18 cellular contexts compared by ENCODE assay signal in genomic region chr11:115656684-115657083, GRCh38.
DNase-seq lines count a peak whose midpoint lies in the region; ATAC-seq and TF ChIP-seq lines count a peak whose summit lies in the region.
"Had no signal": no experiment of that assay in that cellular context is flagged by ENCODE, and none has a peak within 500 bp of the region (broad histone marks: within the 10 kb centered on the region; RNA-seq: fewer than 3 reads in every experiment).

No MANE protein-coding gene starts in this region.

- H3K9ac ChIP-seq in IMR-90 (ENCODE audit: low read depth, low read length) (no peak overlapping the region), endodermal cell (ENCODE audit: extremely low read depth, low read length, poor library complexity, severe bottlenecking) (no peak overlapping the region), mesenchymal stem cell (ENCODE audit: low read length) (no peak overlapping the region)
- H3K9ac ChIP-seq: BLaER1 treated with 17β-estradiol and CSF1 and Interleukin-3, amounts not matched to agents 10 nM and 100 nM had no signal

- H3K27me3 ChIP-seq in IMR-90 (ENCODE audit: control insufficient read depth, insufficient read depth, low read length) = 0 out of 2 replicates have a peak, but pooled peaks cover 2% of the 10 kb centered on the region
- peaks cover 59% of the 10 kb centered on the region for H3K27me3 ChIP-seq in endodermal cell (ENCODE audit: control insufficient read depth, insufficient read depth, low read length, poor library complexity, severe bottlenecking)
- H3K27me3 ChIP-seq in mesenchymal stem cell (ENCODE audit: control insufficient read depth in 1 of 2, insufficient read depth in 1 of 2, low read length in 2 of 2) = peaks cover 0 to 64% of the 10 kb centered on the region in 2 experiments
- no peaks in the 10 kb centered on the region for H3K27me3 ChIP-seq in testis
- H3K27me3 ChIP-seq: BLaER1 treated with 17β-estradiol and CSF1 and Interleukin-3, amounts not matched to agents 10 nM and 100 nM; SJSA1 had no signal

- no peak overlapping the region for H3K27ac ChIP-seq in IMR-90 (ENCODE audit: insufficient read depth, low read length)
- no peak overlapping the region for H3K27ac ChIP-seq in endodermal cell (ENCODE audit: low read depth, low read length)
- no peak overlapping the region for H3K27ac ChIP-seq in mesenchymal stem cell (ENCODE audit: low read length, poor library complexity, severe bottlenecking)
- no peak overlapping the region for H3K27ac ChIP-seq in testis
- H3K27ac ChIP-seq: BLaER1 treated with 17β-estradiol and CSF1 and Interleukin-3, amounts not matched to agents 10 nM and 100 nM; SJSA1 had no signal

- CTCF ChIA-PET in IMR-90 (lab: Yijun Ruan, JAX) = no interaction called here

- no peaks in the 10 kb centered on the region for H4K20me1 ChIP-seq in IMR-90 (ENCODE audit: insufficient read depth, low read length)
- H4K20me1 ChIP-seq: BLaER1 treated with 17β-estradiol and CSF1 and Interleukin-3, amounts not matched to agents 10 nM and 100 nM had no signal

- H2BK12ac ChIP-seq in mesenchymal stem cell (ENCODE audit: low read length in 2 of 2) = no peak overlapping the region

- no peak for TF ChIP-seq POLR2A in IMR-90 (IDR thresholded peaks at IDR 0.05; ENCODE audit: low read depth, low read length)
- no peak for TF ChIP-seq POLR2A in testis (IDR thresholded peaks at IDR 0.05)

- H4K5ac ChIP-seq in IMR-90 (ENCODE audit: low read depth, low read length) = no peak overlapping the region

- H3K27me3 Mint-ChIP-seq in endodermal cell (ENCODE audit: insufficient read depth) = peaks cover 66% of the 10 kb centered on the region

- H3K9me3 ChIP-seq in IMR-90 (ENCODE audit: control insufficient read depth, insufficient read depth, low read length) (no peaks in the 10 kb centered on the region), endodermal cell (ENCODE audit: control insufficient read depth, low read length) (no peaks in the 10 kb centered on the region), mesenchymal stem cell (ENCODE audit: control insufficient read depth, low read length) (no peaks in the 10 kb centered on the region), testis (no peaks in the 10 kb centered on the region)
- H3K9me3 ChIP-seq: SJSA1 had no signal

- H2AK9ac ChIP-seq in IMR-90 (replicated peaks; ENCODE audit: low read depth, low read length, poor library complexity) = no peak overlapping the region

- H3K36me3 Mint-ChIP-seq in endodermal cell (ENCODE audit: low read depth) = no peaks in the 10 kb centered on the region
- H3K36me3 Mint-ChIP-seq: IgD-negative memory B cell had no signal

- DNase-seq in ACHN (peak; percentile 7), IMR-90 (no peak), endodermal cell (no peak), mesenchymal stem cell (no peak), testis (no peak), germinal center (ENCODE audit: low spot score) (no peak)
- DNase-seq in activated CD4-positive, alpha-beta T cell treated with anti-CD3 and anti-CD28 coated beads, Interleukin-2, amount 50 U/mL, for 1 hour = no peak
- DNase-seq: 8988T, DMS 273 treated with DMSO at 0.1 percent for 48 hours, MV-4-11, NCI-H1436 treated with DMSO at 0.1 percent for 48 hours, NCI-H2107, NCI-H226, NCI-H526 had no signal

- H3K14ac ChIP-seq in IMR-90 (replicated peaks; ENCODE audit: low read depth, low read length) = no peak overlapping the region
- no peak overlapping the region for H3K14ac ChIP-seq in mesenchymal stem cell (ENCODE audit: low read length in 2 of 2)

- 60% methylated on average over 1 of the region's 6 CpGs; no CpG with 5 or more reads in 1 of the 2 experiments for WGBS in IMR-90 (ENCODE audit: extremely low coverage in 2 of 2, insufficient read length in 1 of 2), 2 experiments
- WGBS in endodermal cell (ENCODE audit: insufficient coverage in 1 of 2, insufficient read length in 1 of 2), 2 experiments = 71% methylated on average over 6 of the region's 6 CpGs; no CpG with 5 or more reads in 1 of the 2 experiments
- 51% methylated on average over 4 of the region's 6 CpGs for WGBS in mesenchymal stem cell
- 83 to 85% methylated on average over 5 to 6 of the region's 6 CpGs for WGBS in testis, 2 donors

- peaks cover 6% of the 10 kb centered on the region for H3K9me1 ChIP-seq in IMR-90 (ENCODE audit: insufficient read depth, low read length)

- TF ChIP-seq CTCF in IMR-90 (conservative IDR thresholded peaks at IDR 0.05; ENCODE audit: low read depth, low read length) (no peak), endodermal cell (conservative IDR thresholded peaks at IDR 0.05) (no peak), testis (IDR thresholded peaks at IDR 0.05) (no peak)

- no peak overlapping the region for H4K8ac ChIP-seq in IMR-90 (ENCODE audit: low read depth in 2 of 2, low read length in 2 of 2)
- no peak overlapping the region for H4K8ac ChIP-seq in mesenchymal stem cell (ENCODE audit: low read length)

- peaks cover 43% of the 10 kb centered on the region for H3K4me1 Mint-ChIP-seq in endodermal cell
- H3K4me1 Mint-ChIP-seq: IgD-negative memory B cell had no signal

- dilution Hi-C loops in IMR-90 (cut with HindIII; ENCODE audit: low sequenced_read_pairs, unreplicated experiment) = no loop called here

- no peak overlapping the region for H2BK15ac ChIP-seq in IMR-90 (ENCODE audit: low read depth, low read length)
- H2BK15ac ChIP-seq in mesenchymal stem cell (ENCODE audit: low read depth, poor library complexity, severe bottlenecking) = peak overlapping the region; percentile 19

- H3K4me2 ChIP-seq in IMR-90 (ENCODE audit: low read depth, low read length) = no peak overlapping the region
- no peak overlapping the region for H3K4me2 ChIP-seq in mesenchymal stem cell (ENCODE audit: low read length, poor library complexity, severe bottlenecking)
- H3K4me2 ChIP-seq: BLaER1 treated with 17β-estradiol and CSF1 and Interleukin-3, amounts not matched to agents 10 nM and 100 nM had no signal

- no peak overlapping the region for H2BK5ac ChIP-seq in IMR-90 (ENCODE audit: low read depth, low read length, poor library complexity, severe bottlenecking)
- no peak overlapping the region for H2BK5ac ChIP-seq in mesenchymal stem cell (ENCODE audit: low read depth, low read length, poor library complexity, severe bottlenecking)

- no peak overlapping the region for H3K4me3 Mint-ChIP-seq in endodermal cell
- H3K4me3 Mint-ChIP-seq: IgD-negative memory B cell had no signal

- H2AFZ ChIP-seq in IMR-90 (replicated peaks; ENCODE audit: low read length, poor library complexity) (peak overlapping the region; percentile 8), mesenchymal stem cell (ENCODE audit: low read depth, low read length) (no peak overlapping the region)

- H3K23ac ChIP-seq in IMR-90 (ENCODE audit: low read depth, low read length) (no peak overlapping the region), mesenchymal stem cell (ENCODE audit: low read length in 2 of 2) (no peak overlapping the region)

- H2BK120ac ChIP-seq in IMR-90 (ENCODE audit: low read depth, low read length) (no peak overlapping the region), mesenchymal stem cell (ENCODE audit: low read depth, low read length) (no peak overlapping the region)

- BruUV-seq in IMR-90 (replicated peaks; lab: Mats Ljungman, UMichigan) = no TSS peak

- H3K9me3 Mint-ChIP-seq in endodermal cell = no peaks in the 10 kb centered on the region

- POLR2A ChIA-PET in IMR-90 (lab: Charles Lee; ENCODE audit: unreplicated experiment) = no interaction called here

- H2BK20ac ChIP-seq in IMR-90 (ENCODE audit: low read depth, low read length) = no peak overlapping the region

- H4K91ac ChIP-seq in IMR-90 (ENCODE audit: insufficient read depth, low read depth, low read length) = no peak overlapping the region
- no peak overlapping the region for H4K91ac ChIP-seq in mesenchymal stem cell (ENCODE audit: low read length)

- no peak overlapping the region for H3K56ac ChIP-seq in IMR-90 (ENCODE audit: extremely low read depth, insufficient read depth, low read length)

- H3K4me1 ChIP-seq in IMR-90 (ENCODE audit: control insufficient read depth, insufficient read depth, low read length) (peaks cover 7% of the 10 kb centered on the region), endodermal cell (ENCODE audit: control insufficient read depth, insufficient read depth, low read length) (peaks cover 6% of the 10 kb centered on the region), mesenchymal stem cell (ENCODE audit: control insufficient read depth, insufficient read depth, low read depth, low read length) (peaks cover 24% of the 10 kb centered on the region), testis (no peaks in the 10 kb centered on the region)

- H3K79me1 ChIP-seq in IMR-90 (ENCODE audit: low read depth in 1 of 2, low read length in 2 of 2) (no peaks in the 10 kb centered on the region), mesenchymal stem cell (replicated peaks; ENCODE audit: low read length, poor library complexity, severe bottlenecking) (no peaks in the 10 kb centered on the region)

- no peak overlapping the region for H3K4ac ChIP-seq in IMR-90 (ENCODE audit: low read depth, low read length)
- H3K4ac ChIP-seq in mesenchymal stem cell (ENCODE audit: low read depth in 1 of 2, low read length in 2 of 2) = no peak overlapping the region

- ATAC-seq in IMR-90 (ENCODE audit: low read depth) (no peak), HG03442 (IDR thresholded peaks at IDR 0.05; ENCODE audit: unreplicated experiment) (no peak)

- no peak for TF ChIP-seq RAD21 in IMR-90 (IDR thresholded peaks at IDR 0.05; ENCODE audit: low read length)

- no peaks in the 10 kb centered on the region for H3K36me3 ChIP-seq in IMR-90 (ENCODE audit: control insufficient read depth, insufficient read depth, low read length)
- H3K36me3 ChIP-seq in endodermal cell (ENCODE audit: control insufficient read depth, insufficient read depth, low read length) = no peaks in the 10 kb centered on the region
- no peaks in the 10 kb centered on the region for H3K36me3 ChIP-seq in mesenchymal stem cell (ENCODE audit: control insufficient read depth in 1 of 2, insufficient read depth in 2 of 2, low read depth in 1 of 2, low read length in 2 of 2)
- H3K36me3 ChIP-seq in testis (ENCODE audit: low read depth, missing control alignments) = no peaks in the 10 kb centered on the region
- H3K36me3 ChIP-seq: BLaER1 treated with 17β-estradiol and CSF1 and Interleukin-3, amounts not matched to agents 10 nM and 100 nM; SJSA1 had no signal

- intact Hi-C loops in IMR-90 (cut with micrococcal nuclease) = no loop called here
- intact Hi-C loops in testis (cut with DNase I; ENCODE audit: low total_unique reads) = no loop called here

- in situ Hi-C loops in ACHN (cut with HindIII; ENCODE audit: low pct_ligation_motif_present, low pct_unique_long_range_greater_than_20kb, low sequenced_read_pairs) (no loop called here), IMR-90 (cut with MboI; ENCODE audit: low sequenced_read_pairs) (no loop called here)

- H3K27ac Mint-ChIP-seq in endodermal cell = peak overlapping the region; percentile 59
- H3K27ac Mint-ChIP-seq: IgD-negative memory B cell had no signal

- H3K4me3 ChIP-seq in IMR-90 (ENCODE audit: insufficient read depth, low read depth, low read length) (no peak overlapping the region), endodermal cell (ENCODE audit: low read length) (no peak overlapping the region), mesenchymal stem cell (ENCODE audit: insufficient read depth in 1 of 2, low read depth in 1 of 2, low read length in 2 of 2) (no peak overlapping the region), testis (no peak overlapping the region)
- H3K4me3 ChIP-seq: BLaER1 treated with 17β-estradiol and CSF1 and Interleukin-3, amounts not matched to agents 10 nM and 100 nM; SJSA1 had no signal

- H2AK5ac ChIP-seq in IMR-90 (ENCODE audit: low read depth, low read length) (no peak overlapping the region), mesenchymal stem cell (ENCODE audit: low read length, severe bottlenecking) (no peak overlapping the region)

- H3K18ac ChIP-seq in IMR-90 (ENCODE audit: low read depth, low read length) (no peak overlapping the region), mesenchymal stem cell (ENCODE audit: low read depth in 1 of 2, low read length in 2 of 2) (no peak overlapping the region)
